1 cellular context compared by ENCODE assay signal in genomic region chr9:130660683-130661460, GRCh38.
TF ChIP-seq lines count a peak whose summit lies in the region.

No MANE protein-coding gene starts in this region.

TF ChIP-seq in SK-N-SH, 30 proteins besides CTCF, POLR2A, EP300 and RAD21:
- TF ChIP-seq EZH2phosphoT487 (IDR thresholded peaks at IDR 0.05; ENCODE audit: borderline replicate concordance, low read depth): peak; percentile 86; the same call in 1 of the 2 replicates
- no peak for TF ChIP-seq MXI1 (IDR thresholded peaks at IDR 0.05; ENCODE audit: low read depth, low read length)
TF ChIP-seq in SK-N-SH: peak in this region for 1.
